ENCODE assay signal across 27 cellular contexts in genomic region chr17:73703216-73703615, GRCh38. TPM values are rescaled to one million over a fixed set of nuclear protein-coding genes. Genes with fewer than 3 reads are reported as not detected.
"Had no signal": no experiment of that assay in that cellular context is flagged by ENCODE, and none has a peak within 500 bp of the region (broad histone marks: within the 10 kb centered on the region; RNA-seq: fewer than 3 reads in every experiment).

No MANE protein-coding gene starts in this region.

- H3K36me3 ChIP-seq: colonic mucosa, gastroesophageal sphincter, heart left ventricle, left lung, neutrophil, ovary, transverse colon, vagina had no signal

- H3K36me3 Mint-ChIP-seq: activated naive CD8-positive, alpha-beta T cell; mesothelial cell of epicardium; natural killer cell; stimulated activated effector memory CD8-positive, alpha-beta T cell treated with anti-CD3 and anti-CD28 coated beads, Interleukin-12 subunit alpha, Interleukin-12 subunit beta, amount 100 ng/mL, for 72 hours had no signal

- H3K27ac Mint-ChIP-seq: activated B cell treated with CpG ODN at 0.5 μM for 24 hours; activated CD4-positive, alpha-beta T cell treated with anti-CD3 and anti-CD28 coated beads for 36 hours; activated naive CD8-positive, alpha-beta T cell; activated T-helper 2 cell treated with anti-CD3 and anti-CD28 coated beads, Interferon-gamma antibody, Interleukin-2, Interleukin-4, amounts not matched to agents 10 μg/mL and 5 μg/mL and 100 μg/mL, durations not matched to agents 14 hours and 24 hours and 36 hours; mesothelial cell of epicardium; natural killer cell; stimulated activated effector memory CD8-positive, alpha-beta T cell treated with anti-CD3 and anti-CD28 coated beads, Interleukin-12 subunit alpha, Interleukin-12 subunit beta, amount 100 ng/mL, for 72 hours had no signal

- H3K27ac ChIP-seq: colonic mucosa, epithelial cell of prostate, gastroesophageal sphincter, heart left ventricle, left lung, neutrophil, ovary, psoas muscle, skin epidermis, transverse colon, vagina had no signal

- DNase-seq: activated B cell treated with CpG ODN at 0.5 μM for 24 hours; activated CD4-positive, alpha-beta T cell treated with anti-CD3 and anti-CD28 coated beads for 36 hours; activated CD4-positive, alpha-beta T cell treated with anti-CD3 and anti-CD28 coated beads, Interleukin-2, amount 50 U/mL, for 48 hours; activated CD8-positive, alpha-beta memory T cell treated with anti-CD3 and anti-CD28 coated beads, Interleukin-2, amount 50 U/mL, for 48 hours; activated naive CD4-positive, alpha-beta T cell; activated T-cell treated with anti-CD3 and anti-CD28 coated beads, Interleukin-2, amount 50 U/mL, for 4 hours; colonic mucosa; kidney; left lung; natural killer cell; ovary; psoas muscle; right cardiac atrium; stimulated activated CD4-positive, alpha-beta T cell treated with anti-CD3 and anti-CD28 coated beads, Interleukin-2, amount 100 ng/mL, for 24 hours; T-helper 17 cell; transverse colon had no signal

- H3K9me3 ChIP-seq: colonic mucosa, neutrophil, ovary, psoas muscle, transverse colon, vagina had no signal

- ATAC-seq: activated CD4-positive, alpha-beta T cell treated with anti-CD3 and anti-CD28 coated beads for 36 hours; activated T-cell treated with anti-CD3 and anti-CD28 coated beads, Interleukin-2, amount 50 U/mL, for 4 hours; gastroesophageal sphincter; heart left ventricle; left lung; natural killer cell; psoas muscle; right cardiac atrium; stimulated activated effector memory CD8-positive, alpha-beta T cell treated with anti-CD3 and anti-CD28 coated beads, Interleukin-12 subunit alpha, Interleukin-12 subunit beta, amount 100 ng/mL, for 72 hours; T-helper 17 cell had no signal

- H3K4me1 Mint-ChIP-seq: activated B cell treated with CpG ODN at 0.5 μM for 24 hours; activated CD4-positive, alpha-beta T cell treated with anti-CD3 and anti-CD28 coated beads for 36 hours; mesothelial cell of epicardium; natural killer cell; stimulated activated effector memory CD8-positive, alpha-beta T cell treated with anti-CD3 and anti-CD28 coated beads, Interleukin-12 subunit alpha, Interleukin-12 subunit beta, amount 100 ng/mL, for 72 hours had no signal

- H3K27me3 Mint-ChIP-seq: activated CD4-positive, alpha-beta T cell treated with anti-CD3 and anti-CD28 coated beads for 36 hours; activated naive CD8-positive, alpha-beta T cell had no signal

- H3K4me3 ChIP-seq: colonic mucosa, gastroesophageal sphincter, heart left ventricle, left lung, ovary, psoas muscle, skin epidermis, transverse colon, vagina had no signal

- H3K4me1 ChIP-seq: colonic mucosa, gastroesophageal sphincter, heart left ventricle, left lung, psoas muscle, transverse colon had no signal

- H3K4me3 Mint-ChIP-seq: activated B cell treated with CpG ODN at 0.5 μM for 24 hours; activated CD4-positive, alpha-beta T cell treated with anti-CD3 and anti-CD28 coated beads for 36 hours; activated naive CD8-positive, alpha-beta T cell; activated T-cell treated with anti-CD3 and anti-CD28 coated beads, Interleukin-2, amount 50 U/mL, for 4 hours; mesothelial cell of epicardium; natural killer cell; stimulated activated effector memory CD8-positive, alpha-beta T cell treated with anti-CD3 and anti-CD28 coated beads, Interleukin-12 subunit alpha, Interleukin-12 subunit beta, amount 100 ng/mL, for 72 hours; T-helper 17 cell had no signal

- H3K27me3 ChIP-seq: colonic mucosa, ovary, vagina had no signal

- H3K9me3 Mint-ChIP-seq: activated T-helper 2 cell treated with anti-CD3 and anti-CD28 coated beads, Interferon-gamma antibody, Interleukin-2, Interleukin-4, amounts not matched to agents 10 μg/mL and 5 μg/mL and 100 μg/mL, durations not matched to agents 14 hours and 24 hours and 36 hours; natural killer cell had no signal

RNA-seq across cellular contexts. Expression of gene SDK2, which starts 59.0 kb away (rescaled TPM):
- total RNA-seq: lung microvascular endothelial cell had no signal
